ENCODE assay signal across 39 cellular contexts in the genomic region with DNA sequence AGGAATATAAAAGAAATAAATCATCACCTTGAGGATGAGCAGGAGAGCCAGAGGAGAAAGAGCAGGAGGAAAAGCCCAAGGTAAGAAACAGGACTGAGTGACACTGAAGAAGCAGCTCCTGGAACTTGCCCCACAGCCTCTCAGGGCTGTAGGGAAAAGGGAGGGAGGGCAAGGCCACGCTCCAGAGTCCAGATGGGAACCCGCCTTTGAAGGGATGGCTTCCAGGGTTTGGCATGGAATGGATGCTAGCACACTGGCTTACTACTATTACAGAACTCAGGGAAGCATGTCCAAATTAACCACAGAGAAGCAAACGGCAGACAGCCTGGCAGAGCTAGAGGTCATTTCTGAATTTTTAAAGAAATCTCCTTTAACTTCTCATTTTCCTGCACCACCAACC. TPM values are rescaled to one million over a fixed set of nuclear protein-coding genes. Genes with fewer than 3 reads are reported as not detected.
DNase-seq lines count a peak whose midpoint lies in the region; ATAC-seq, FAIRE-seq and TF ChIP-seq lines count a peak whose summit lies in the region.
"Had no signal": no experiment of that assay in that cellular context is flagged by ENCODE, and none has a peak within 500 bp of the region (broad histone marks: within the 10 kb centered on the region; RNA-seq: fewer than 3 reads in every experiment).

No MANE protein-coding gene starts in this region.

- FAIRE-seq in GM12878 (lab: Jason Lieb, UNC) (no peak), HepG2 (lab: Jason Lieb, UNC) (no peak)
- FAIRE-seq: GM19239, H1, HTR-8/SVneo, urothelium cell line had no signal

- SMC1A ChIA-PET in GM12878 (lab: Charles Lee; ENCODE audit: uncharacterized antibody, unreplicated experiment): interaction anchor here (0.6 to 3.0 kb wide), 4 partner anchors 10 to 149 kb away, joined by 3 to 8 read pairs (median 5); no protein-coding TSS in a partner anchor

- H3K9ac ChIP-seq in GM12878 (ENCODE audit: control insufficient read depth, insufficient read depth, low read length) (no peak overlapping the region), HepG2 (ENCODE audit: insufficient read depth, low read depth, low read length) (no peak overlapping the region)
- H3K9ac ChIP-seq: neural progenitor cell, parathyroid adenoma had no signal

- H3K27ac Mint-ChIP-seq in activated naive CD4-positive, alpha-beta T cell treated with anti-CD3 and anti-CD28 coated beads, Interleukin-2, amount 50 U/mL, for 24 hours: no peak overlapping the region
- no peak overlapping the region for H3K27ac Mint-ChIP-seq in activated naive CD4-positive, alpha-beta T cell treated with anti-CD3 and anti-CD28 coated beads, Interleukin-2, amount 50 U/mL, for 72 hours
- H3K27ac Mint-ChIP-seq: activated naive CD8-positive, alpha-beta T cell treated with anti-CD3 and anti-CD28 coated beads, Interleukin-2, amount 10 ng/mL, durations not matched to agents 7 days and 5 days; CD4-positive, alpha-beta T cell; HFFc6; neural progenitor cell; stimulated activated naive CD8-positive, alpha-beta T cell treated with anti-CD3 and anti-CD28 coated beads, Interleukin-15, Interleukin-2, amounts not matched to agents 100 ng/mL and 50 ng/mL, for 24 hours had no signal

- 42% methylated on average over 3 of the region's 3 CpGs for WGBS in GM12878 (ENCODE audit: insufficient coverage, insufficient replicate concordance, low lambda C conversion rate, missing lambda C conversion rate)
- 83% methylated on average over 3 of the region's 3 CpGs for WGBS in HepG2 (ENCODE audit: low lambda C conversion rate)
- 32 to 33% methylated on average over 3 of the region's 3 CpGs for WGBS in thyroid gland, 2 donors

- no peaks in the 10 kb centered on the region for H3K27me3 ChIP-seq in GM12878 (replicated peaks in 1 of 2; ENCODE audit: control insufficient read depth in 2 of 2, insufficient read depth in 2 of 2, low read length in 1 of 2)
- H3K27me3 ChIP-seq in HepG2 (ENCODE audit: control insufficient read depth in 1 of 2, insufficient read depth in 2 of 2, low read length in 2 of 2): no peaks in the 10 kb centered on the region
- no peaks in the 10 kb centered on the region for H3K27me3 ChIP-seq in thyroid gland
- H3K27me3 ChIP-seq: ascending aorta, hepatocyte, neural progenitor cell, right atrium auricular region, testis had no signal

- no peaks in the 10 kb centered on the region for H4K20me1 ChIP-seq in GM12878 (ENCODE audit: control insufficient read depth, insufficient read depth)
- peaks cover 11% of the 10 kb centered on the region; the same call in 1 of the 2 replicates for H4K20me1 ChIP-seq in HepG2 (ENCODE audit: insufficient read depth, low read length)

- TF ChIP-seq POLR2A in GM12878 (IDR thresholded peaks at IDR 0.05; ENCODE audit: low read depth, low read length) (no peak), HepG2 (IDR thresholded peaks at IDR 0.05; ENCODE audit: insufficient read depth in 1 of 2, low read depth in 2 of 2, low read length in 2 of 2) (no peak), thyroid gland (IDR thresholded peaks at IDR 0.05) (no peak)

- H3K4me3 ChIP-seq in GM12878: no peak overlapping the region
- H3K4me3 ChIP-seq in HepG2 (replicated peaks in 1 of 3; ENCODE audit: insufficient read depth in 1 of 3, low read depth in 2 of 3, low read length in 3 of 3): no peak overlapping the region
- no peak overlapping the region for H3K4me3 ChIP-seq in thyroid gland (replicated peaks in 1 of 3)
- H3K4me3 ChIP-seq: ascending aorta, hepatocyte, neural progenitor cell, right atrium auricular region, testis had no signal

- H3K4me1 ChIP-seq in GM12878 (ENCODE audit: control insufficient read depth, insufficient read depth, low read length) (peaks cover 23% of the 10 kb centered on the region), HepG2 (ENCODE audit: insufficient read depth, low read length) (peaks cover 22% of the 10 kb centered on the region), thyroid gland (peaks cover 59 to 85% of the 10 kb centered on the region in 2 donors)
- H3K4me1 ChIP-seq: ascending aorta had no signal

- H3K4me1 Mint-ChIP-seq in activated naive CD4-positive, alpha-beta T cell treated with anti-CD3 and anti-CD28 coated beads, Interleukin-2, amount 50 U/mL, for 24 hours: peaks cover 67% of the 10 kb centered on the region

- H3K4me3 Mint-ChIP-seq in activated naive CD4-positive, alpha-beta T cell treated with anti-CD3 and anti-CD28 coated beads, Interleukin-2, amount 50 U/mL, for 24 hours: peak overlapping the region; percentile 12
- H3K4me3 Mint-ChIP-seq: activated naive CD8-positive, alpha-beta T cell treated with anti-CD3 and anti-CD28 coated beads, Interleukin-2, amount 10 ng/mL, durations not matched to agents 7 days and 5 days; CD4-positive, alpha-beta T cell; HFFc6; neural progenitor cell; stimulated activated naive CD8-positive, alpha-beta T cell treated with anti-CD3 and anti-CD28 coated beads, Interleukin-15, Interleukin-2, amounts not matched to agents 100 ng/mL and 50 ng/mL, for 24 hours had no signal

- RAD21 ChIA-PET in GM12878 (lab: Charles Lee; ENCODE audit: unreplicated experiment): no interaction called here

- in situ Hi-C loops in GM12878 (cut with MboI) (no loop called here), HepG2 (cut with HindIII; ENCODE audit: extremely low pct_ligation_motif_present, low pct_unique_long_range_greater_than_20kb) (no loop called here)

- H3K27me3 Mint-ChIP-seq in activated naive CD4-positive, alpha-beta T cell treated with anti-CD3 and anti-CD28 coated beads, Interleukin-2, amount 50 U/mL, for 24 hours: no peaks in the 10 kb centered on the region
- H3K27me3 Mint-ChIP-seq: activated naive CD8-positive, alpha-beta T cell treated with anti-CD3 and anti-CD28 coated beads, Interleukin-2, amount 10 ng/mL, durations not matched to agents 7 days and 5 days; CD4-positive, alpha-beta T cell; stimulated activated naive CD8-positive, alpha-beta T cell treated with anti-CD3 and anti-CD28 coated beads, Interleukin-15, Interleukin-2, amounts not matched to agents 100 ng/mL and 50 ng/mL, for 24 hours had no signal

- DNase-seq in activated naive CD4-positive, alpha-beta T cell treated with anti-CD3 and anti-CD28 coated beads, Interleukin-2, amount 50 U/mL, for 72 hours (ENCODE audit: low spot score in 2 of 2): no peak
- no peak for DNase-seq in GM12878 (ENCODE audit: low read depth, low spot score)
- no peak for DNase-seq in HepG2 (ENCODE audit: low spot score)
- peak; percentile 33 to 60 for DNase-seq in thyroid gland
- DNase-seq in NOMO-1 treated with DMSO at 0.1 percent for 48 hours (lab: John Stamatoyannopoulos, UW; ENCODE audit: unreplicated experiment): no peak
- DNase-seq in NCI-H187 (lab: John Stamatoyannopoulos, UW): no peak
- DNase-seq: 8988T; activated CD4-positive, alpha-beta T cell treated with anti-CD3 and anti-CD28 coated beads for 48 hours; activated CD8-positive, alpha-beta memory T cell treated with anti-CD3 and anti-CD28 coated beads for 24 hours; activated effector memory CD4-positive, alpha-beta T cell treated with Interleukin-2 at 50 U/mL for 16 hours; activated naive CD8-positive, alpha-beta T cell treated with anti-CD3 and anti-CD28 coated beads, Interleukin-2, amount 10 ng/mL, durations not matched to agents 7 days and 5 days; activated T-cell treated with anti-CD3 and anti-CD28 coated beads for 4 hours; caudate nucleus; CD4-positive, alpha-beta T cell; foreskin melanocyte; HFFc6; KG1; left cardiac atrium; NCI-H2081 treated with DMSO at 0.1 percent for 48 hours; NCI-H345; NCI-H774; stimulated activated CD4-positive, alpha-beta T cell treated with anti-CD3 and anti-CD28 coated beads, Interleukin-1b, Interleukin-23, amount 100 ng/mL, for 48 hours; SW 1271; T1000; testis; WERI-Rb-1 had no signal

- H3K36me3 Mint-ChIP-seq in activated naive CD4-positive, alpha-beta T cell treated with anti-CD3 and anti-CD28 coated beads, Interleukin-2, amount 50 U/mL, for 24 hours: no peaks in the 10 kb centered on the region
- no peaks in the 10 kb centered on the region for H3K36me3 Mint-ChIP-seq in activated naive CD4-positive, alpha-beta T cell treated with anti-CD3 and anti-CD28 coated beads, Interleukin-2, amount 50 U/mL, for 72 hours

- H3K9me3 Mint-ChIP-seq in activated naive CD4-positive, alpha-beta T cell treated with anti-CD3 and anti-CD28 coated beads, Interleukin-2, amount 50 U/mL, for 24 hours: no peaks in the 10 kb centered on the region
- no peaks in the 10 kb centered on the region for H3K9me3 Mint-ChIP-seq in activated naive CD4-positive, alpha-beta T cell treated with anti-CD3 and anti-CD28 coated beads, Interleukin-2, amount 50 U/mL, for 72 hours
- H3K9me3 Mint-ChIP-seq: activated naive CD8-positive, alpha-beta T cell treated with anti-CD3 and anti-CD28 coated beads, Interleukin-2, amount 10 ng/mL, durations not matched to agents 7 days and 5 days; CD4-positive, alpha-beta T cell; HFFc6; stimulated activated naive CD8-positive, alpha-beta T cell treated with anti-CD3 and anti-CD28 coated beads, Interleukin-15, Interleukin-2, amounts not matched to agents 100 ng/mL and 50 ng/mL, for 24 hours had no signal

- H3K9me3 ChIP-seq in GM12878 (replicated peaks; ENCODE audit: control insufficient read depth, insufficient read depth, low read length) (no peaks in the 10 kb centered on the region), HepG2 (ENCODE audit: low read length) (no peaks in the 10 kb centered on the region), thyroid gland (no peaks in the 10 kb centered on the region)
- H3K9me3 ChIP-seq: ascending aorta, right atrium auricular region, testis had no signal

- H3K27ac ChIP-seq in GM12878 (ENCODE audit: control insufficient read depth, insufficient read depth): no peak overlapping the region
- no peak overlapping the region for H3K27ac ChIP-seq in HepG2 (ENCODE audit: extremely low read length, insufficient read depth, low read length)
- peak overlapping the region; percentile 36 to 49 (median 45) for H3K27ac ChIP-seq in thyroid gland
- H3K27ac ChIP-seq: ascending aorta, hepatocyte, neural progenitor cell, parathyroid adenoma, right atrium auricular region, testis, WERI-Rb-1 had no signal

- BruUV-seq in GM12878 (replicated peaks; lab: Mats Ljungman, UMichigan) (no TSS peak), HepG2 (replicated peaks; lab: Mats Ljungman, UMichigan) (no TSS peak)

- no peak overlapping the region for H2AFZ ChIP-seq in GM12878 (ENCODE audit: control insufficient read depth, low read depth, low read length)
- no peak overlapping the region for H2AFZ ChIP-seq in HepG2 (ENCODE audit: low read length)
- H2AFZ ChIP-seq: hepatocyte, neural progenitor cell, parathyroid adenoma had no signal

- peaks cover 39% of the 10 kb centered on the region for H3K79me2 ChIP-seq in GM12878 (ENCODE audit: control insufficient read depth, insufficient read depth, low read length)
- H3K79me2 ChIP-seq in HepG2 (ENCODE audit: insufficient read depth, low read length): peaks cover 10% of the 10 kb centered on the region

- no peak overlapping the region for H3K4me2 ChIP-seq in GM12878 (ENCODE audit: control insufficient read depth, insufficient read depth)
- H3K4me2 ChIP-seq in HepG2 (ENCODE audit: low read depth, low read length): no peak overlapping the region
- H3K4me2 ChIP-seq: hepatocyte, neural progenitor cell had no signal

- TF ChIP-seq EP300 in GM12878 (IDR thresholded peaks at IDR 0.05; ENCODE audit: borderline replicate concordance in 1 of 2, control insufficient read depth in 1 of 2, low read depth in 2 of 2, low read length in 2 of 2) (no peak), HepG2 (IDR thresholded peaks at IDR 0.05; ENCODE audit: low read depth in 2 of 2, low read length in 2 of 2) (no peak), HepG2 (CRISPR knock-in tag; IDR thresholded peaks at IDR 0.05; ENCODE audit: borderline replicate concordance) (no peak)

- POLR2A ChIA-PET in GM12878 (lab: Charles Lee) (no interaction called here), HepG2 (lab: Yijun Ruan, JAX) (no interaction called here)

- intact Hi-C loops in GM12878 (cut with micrococcal nuclease; ENCODE audit: unreplicated experiment) (no loop called here), HepG2 (cut with micrococcal nuclease; ENCODE audit: unreplicated experiment) (no loop called here), thyroid gland (cut with DNase I) (no loop called here)

- ATAC-seq in activated naive CD4-positive, alpha-beta T cell treated with anti-CD3 and anti-CD28 coated beads, Interleukin-2, amount 50 U/mL, for 72 hours: no peak
- ATAC-seq in GM12878 (no peak), HepG2 (peak; percentile 50), GM21360 (IDR thresholded peaks at IDR 0.05; ENCODE audit: unreplicated experiment) (no peak)
- ATAC-seq: esophagus mucosa had no signal

- CTCF ChIA-PET in GM12878 (lab: Yijun Ruan, JAX) (interaction anchor here (0.8 to 1.4 kb wide), 4 partner anchors 10 to 20 kb away, joined by 3 to 4 read pairs (median 4); no protein-coding TSS in a partner anchor), HepG2 (lab: Yijun Ruan, JAX; ENCODE audit: low intra/inter-chr PET ratio, low total read pairs) (no interaction called here)

- TF ChIP-seq RAD21 in GM12878 (IDR thresholded peaks at IDR 0.05; ENCODE audit: insufficient read depth, low read depth, low read length): no peak
- no peak for TF ChIP-seq RAD21 in HepG2 (CRISPR knock-in tag; IDR thresholded peaks at IDR 0.05)

- TF ChIP-seq CTCF in GM12878 (IDR thresholded peaks at IDR 0.05 in 2 of 3, conservative IDR thresholded peaks at IDR 0.05 in 1 of 3; ENCODE audit: control insufficient read depth in 2 of 3, extremely low read depth in 1 of 3, insufficient read depth in 1 of 3, low read depth in 3 of 3, low read length in 3 of 3) (no peak), HepG2 (CRISPR knock-in tag; IDR thresholded peaks at IDR 0.05) (no peak), thyroid gland (IDR thresholded peaks at IDR 0.05) (no peak)

- no peaks in the 10 kb centered on the region for H3K36me3 ChIP-seq in GM12878 (ENCODE audit: control insufficient read depth in 2 of 2, insufficient read depth in 2 of 2, low read length in 1 of 2)
- H3K36me3 ChIP-seq in HepG2 (replicated peaks in 1 of 2; ENCODE audit: control insufficient read depth in 1 of 2, insufficient read depth in 2 of 2, low read length in 2 of 2): no peaks in the 10 kb centered on the region; a peak in 1 of 5 replicates
- no peaks in the 10 kb centered on the region for H3K36me3 ChIP-seq in thyroid gland
- H3K36me3 ChIP-seq: ascending aorta, neural progenitor cell, right atrium auricular region, WERI-Rb-1 had no signal

RNA-seq across cellular contexts. Expression of a gene that starts 26.8 kb away (rescaled TPM):
- total RNA-seq in activated naive CD4-positive, alpha-beta T cell treated with anti-CD3 and anti-CD28 coated beads, Interleukin-2, amount 50 U/mL, for 72 hours: 10 to 100 TPM; 24.9 to 33.1 TPM
- 91.9 and 98.1 TPM in 2 replicates for total RNA-seq in GM12878 (2013; cell fraction: nucleolus; rRNA removed)
- 22.0 and 23.2 TPM in 2 replicates for total RNA-seq in GM12878 (2014; rRNA removed)
- total RNA-seq in GM12878 (2014; rRNA removed; fragmentation: Illumina TruSeq; extraction: Trizol): 18.7 and 19.3 TPM in 2 replicates
- total RNA-seq in GM12878 (2021): 29.4 and 30.7 TPM in 2 replicates
- polyA plus RNA-seq in GM12878 (2011; ENCODE audit: low read depth): 8.1 TPM
- polyA plus RNA-seq in GM12878 (2011; rRNA removed): 8.2 and 10.9 TPM in 2 replicates
- polyA plus RNA-seq in GM12878 (2011; cell fraction: cytosol; rRNA removed): 6.3 and 8.0 TPM in 2 replicates
- 21.0 and 23.1 TPM in 2 replicates for polyA plus RNA-seq in GM12878 (2011; cell fraction: nucleus; rRNA removed)
- polyA plus RNA-seq in GM12878 (2012): 8.4 and 9.2 TPM in 2 replicates
- 23.5 and 24.1 TPM in 2 replicates for polyA plus RNA-seq in GM12878 (2014; fragmentation: Illumina TruSeq; extraction: Trizol)
- polyA plus RNA-seq in GM12878 (2014; fragmentation: Nextera tagmentation; extraction: Ambion mirVana): 1 to 10 TPM; 2.9 to 4.0 TPM
- polyA plus RNA-seq in GM12878 (2014; rRNA removed): 14.4 and 16.3 TPM in 2 replicates
- polyA plus RNA-seq in GM12878 (2016; fragmentation: Nextera tagmentation; extraction: Ambion mirVana): 10 to 100 TPM; 20.4 to 20.5 TPM
- polyA minus RNA-seq in GM12878 (2011; rRNA and poly(A)+ RNA removed): 28.7 TPM in 2 replicates
- 7.9 and 9.0 TPM in 2 replicates for polyA minus RNA-seq in GM12878 (2011; cell fraction: cytosol; rRNA and poly(A)+ RNA removed)
- 46.5 and 55.2 TPM in 2 replicates for polyA minus RNA-seq in GM12878 (2011; cell fraction: nucleus; rRNA and poly(A)+ RNA removed)
- total RNA-seq in HepG2 (2016; rRNA removed; fragmentation: Illumina TruSeq; extraction: Trizol): 17.7 and 18.3 TPM in 2 replicates
- 3.1 and 4.5 TPM in 2 replicates for total RNA-seq in HepG2 (2016; cell fraction: cytosol; rRNA removed; fragmentation: Illumina TruSeq; extraction: Trizol; ENCODE audit: low read depth)
- 16.3 and 18.8 TPM in 2 replicates for total RNA-seq in HepG2 (2016; cell fraction: insoluble cytoplasmic fraction; rRNA removed; fragmentation: Illumina TruSeq; extraction: Trizol)
- total RNA-seq in HepG2 (2016; cell fraction: membrane; rRNA removed; fragmentation: Illumina TruSeq; extraction: Trizol): 6.5 and 7.8 TPM in 2 replicates
- total RNA-seq in HepG2 (2016; cell fraction: nucleus; rRNA removed; fragmentation: Illumina TruSeq; extraction: Trizol): 29.6 and 31.7 TPM in 2 replicates
- polyA plus RNA-seq in HepG2 (2011; rRNA removed): 13.8 and 15.7 TPM in 2 replicates
- polyA plus RNA-seq in HepG2 (2011; cell fraction: cytosol; rRNA removed): 8.0 and 13.3 TPM in 2 replicates
- 38.4 and 38.5 TPM in 2 replicates for polyA plus RNA-seq in HepG2 (2011; cell fraction: nucleus; rRNA removed)
- polyA plus RNA-seq in HepG2 (2012): 18.4 and 27.5 TPM in 2 replicates
- 0.49 and 0.67 TPM in 2 replicates for polyA plus RNA-seq in HepG2 (2016; cell fraction: cytosol; fragmentation: Illumina TruSeq; extraction: Trizol; ENCODE audit: low read depth)
- 8.9 and 11.7 TPM in 2 replicates for polyA plus RNA-seq in HepG2 (2016; cell fraction: insoluble cytoplasmic fraction; fragmentation: Illumina TruSeq; extraction: Trizol; ENCODE audit: low read depth)
- 1.2 and 1.7 TPM in 2 replicates for polyA plus RNA-seq in HepG2 (2016; cell fraction: membrane; fragmentation: Illumina TruSeq; extraction: Trizol; ENCODE audit: low read depth)
- 17.2 and 18.1 TPM in 2 replicates for polyA plus RNA-seq in HepG2 (2016; cell fraction: nucleus; fragmentation: Illumina TruSeq; extraction: Trizol; ENCODE audit: insufficient read depth, low read depth)
- 7.3 and 40.9 TPM in 2 replicates for polyA minus RNA-seq in HepG2 (2011; rRNA and poly(A)+ RNA removed; ENCODE audit: low replicate concordance)
- polyA minus RNA-seq in HepG2 (2011; cell fraction: cytosol; rRNA and poly(A)+ RNA removed): 20.8 and 29.0 TPM in 2 replicates
- 158 and 172 TPM in 2 replicates for polyA minus RNA-seq in HepG2 (2011; cell fraction: nucleus; rRNA and poly(A)+ RNA removed)
- total RNA-seq in thyroid gland: 100 to 1,000 TPM in 1 of 4 donors, 10 to 100 TPM in 3; 89.7 to 126 (median 97.8) TPM

Comparison
In these comparisons a context has a peak if more than half of its experiments do, and no peak if none do; other contexts are left out.
1. DNase-seq: peak in thyroid gland (2 of 2); none in activated naive CD4-positive, alpha-beta T cell treated with anti-CD3 and anti-CD28 coated beads, Interleukin-2, amount 50 U/mL, for 72 hours (0 of 2), GM12878 (single experiment), HepG2 (single experiment), NOMO-1 treated with DMSO at 0.1 percent for 48 hours (single experiment) and NCI-H187 (0 of 2).
2. H3K27ac ChIP-seq: peak in thyroid gland (3 of 3); none in GM12878 (single experiment) and HepG2 (single experiment).